In the genomic region with DNA sequence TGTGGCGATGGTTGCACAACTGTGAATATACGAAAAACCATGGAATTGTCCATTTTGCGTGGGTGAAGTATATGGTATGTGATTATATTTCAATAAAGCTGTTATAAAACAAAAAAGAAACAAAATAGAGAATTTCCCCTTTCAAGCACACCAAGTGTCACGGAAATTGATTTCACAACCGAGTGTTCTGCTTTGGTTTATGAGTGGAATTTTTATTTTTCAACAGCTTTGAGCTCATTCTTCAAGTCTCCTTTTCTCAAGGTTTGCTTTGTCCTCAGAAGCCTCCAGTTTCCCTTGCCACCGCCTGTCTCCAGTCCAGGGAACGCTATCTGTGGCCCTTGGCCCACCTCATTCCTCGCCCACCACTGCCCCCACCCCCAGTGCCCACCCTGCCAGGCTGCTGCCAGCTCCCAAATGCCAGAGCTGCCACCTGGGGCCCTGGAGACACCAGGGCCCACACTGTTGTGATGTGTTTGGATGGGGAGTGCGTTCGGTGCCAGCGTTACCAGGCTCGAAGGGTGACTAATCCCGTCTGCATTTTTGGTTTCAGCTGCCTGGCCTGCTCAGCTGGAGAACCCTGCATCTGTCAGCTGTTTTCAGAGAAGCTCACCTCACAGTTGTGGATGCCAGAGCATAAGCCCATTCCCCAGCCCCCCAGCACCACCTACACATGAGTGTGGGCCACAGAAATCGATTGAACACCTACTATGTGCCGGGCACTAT, we compare ENCODE assay signal across 8 cellular contexts. TPM values are rescaled to one million over a fixed set of nuclear protein-coding genes. Genes with fewer than 3 reads are reported as not detected.
DNase-seq lines count a peak whose midpoint lies in the region; ATAC-seq, FAIRE-seq and TF ChIP-seq lines count a peak whose summit lies in the region.

No MANE protein-coding gene starts in this region.

- 28 to 34% methylated on average over 15 of the region's 15 CpGs for WGBS in lower leg skin, 2 donors
- 66 to 70% methylated on average over 5 to 15 of the region's 15 CpGs for WGBS in transverse colon (ENCODE audit: low coverage in 1 of 2), 2 donors

- H3K36me3 ChIP-seq in transverse colon = no peaks in the 10 kb centered on the region

- H3K9me3 ChIP-seq in transverse colon = no peaks in the 10 kb centered on the region

- H3K4me1 ChIP-seq in transverse colon = peaks cover 4 to 30% (median 20%) of the 10 kb centered on the region in 4 donors

- peaks cover 11% of the 10 kb centered on the region for H3K4me1 Mint-ChIP-seq in type B pancreatic cell (ENCODE audit: unreplicated experiment)

- no peak overlapping the region for H3K4me3 ChIP-seq in lower leg skin (ENCODE audit: low read depth, poor library complexity, severe bottlenecking)
- H3K4me3 ChIP-seq in transverse colon = no peak overlapping the region

- no peak for ATAC-seq in GM21447 (IDR thresholded peaks at IDR 0.05; ENCODE audit: unreplicated experiment)

- TF ChIP-seq POLR2A in lower leg skin (IDR thresholded peaks at IDR 0.05) (no peak), transverse colon (IDR thresholded peaks at IDR 0.05) (no peak)

- no peak overlapping the region for H3K27ac Mint-ChIP-seq in type B pancreatic cell

- in situ Hi-C loops in transverse colon (cut with MboI; ENCODE audit: low pct_ligation_motif_present in 1 of 4, low pct_unique_long_range_greater_than_20kb in 1 of 4, low sequenced_read_pairs in 3 of 4) = no loop called here

- intact Hi-C loops in lower leg skin (cut with DNase I; ENCODE audit: low total_unique reads) = no loop called here
- intact Hi-C loops in transverse colon (cut with DNase I; ENCODE audit: low total_unique reads) = no loop called here

- no peaks in the 10 kb centered on the region for H3K27me3 Mint-ChIP-seq in type B pancreatic cell

- TF ChIP-seq CTCF in lower leg skin (IDR thresholded peaks at IDR 0.05) (no peak), transverse colon (IDR thresholded peaks at IDR 0.05) (no peak), D721Med (IDR thresholded peaks at IDR 0.05; ENCODE audit: insufficient read depth, missing control alignments) (no peak), type B pancreatic cell (conservative IDR thresholded peaks at IDR 0.05) (no peak)

- H3K4me3 Mint-ChIP-seq in type B pancreatic cell = no peak overlapping the region

- H3K36me3 Mint-ChIP-seq in type B pancreatic cell = no peaks in the 10 kb centered on the region

- no peaks in the 10 kb centered on the region for H3K27me3 ChIP-seq in transverse colon

- no peak for FAIRE-seq in D721Med (lab: Jason Lieb, UNC)

- no peak for TF ChIP-seq EP300 in transverse colon (IDR thresholded peaks at IDR 0.05; ENCODE audit: low read depth)

- peak; percentile 3 for DNase-seq in NCI-H2171 treated with DMSO at 0.1 percent for 48 hours (lab: John Stamatoyannopoulos, UW)
- no peak for DNase-seq in NCI-H2171 (lab: John Stamatoyannopoulos, UW)
- peak; percentile 76 for DNase-seq in brain pericyte (ENCODE audit: low read depth, low spot score)
- peak; percentile 78 to 95 for DNase-seq in lower leg skin (ENCODE audit: low spot score in 2 of 2)
- peak; percentile 60 for DNase-seq in transverse colon
- DNase-seq in D721Med (ENCODE audit: insufficient read length, low spot score) = no peak
- no peak for DNase-seq in type B pancreatic cell (ENCODE audit: extremely low spot score, unreplicated experiment)

- H3K9me3 Mint-ChIP-seq in type B pancreatic cell = no peaks in the 10 kb centered on the region

- peak overlapping the region; percentile 78 to 84 (median 82) for H3K27ac ChIP-seq in transverse colon

RNA-seq across cellular contexts. Expression of a gene that starts 30.4 kb away (rescaled TPM):
- total RNA-seq in lower leg skin = 1,000 to 10,000 TPM in 3 of 4 donors, 100 to 1,000 TPM in 1; 811 to 2,389 (median 1,820) TPM
- 100 to 1,000 TPM; 469 to 701 (median 567) TPM for total RNA-seq in transverse colon
- 50.9 and 163 TPM in 2 replicates for total RNA-seq in type B pancreatic cell (ENCODE audit: low replicate concordance)

Comparison
In these comparisons a context has a peak if more than half of its experiments do, and no peak if none do; other contexts are left out.
1. DNase-seq: peak in NCI-H2171 treated with DMSO at 0.1 percent for 48 hours (single experiment), brain pericyte (single experiment), lower leg skin (2 of 2) and transverse colon (single experiment); none in NCI-H2171 (single experiment), D721Med (single experiment) and type B pancreatic cell (single experiment).